ENCODE assay signal across 7 cellular contexts in the genomic region with DNA sequence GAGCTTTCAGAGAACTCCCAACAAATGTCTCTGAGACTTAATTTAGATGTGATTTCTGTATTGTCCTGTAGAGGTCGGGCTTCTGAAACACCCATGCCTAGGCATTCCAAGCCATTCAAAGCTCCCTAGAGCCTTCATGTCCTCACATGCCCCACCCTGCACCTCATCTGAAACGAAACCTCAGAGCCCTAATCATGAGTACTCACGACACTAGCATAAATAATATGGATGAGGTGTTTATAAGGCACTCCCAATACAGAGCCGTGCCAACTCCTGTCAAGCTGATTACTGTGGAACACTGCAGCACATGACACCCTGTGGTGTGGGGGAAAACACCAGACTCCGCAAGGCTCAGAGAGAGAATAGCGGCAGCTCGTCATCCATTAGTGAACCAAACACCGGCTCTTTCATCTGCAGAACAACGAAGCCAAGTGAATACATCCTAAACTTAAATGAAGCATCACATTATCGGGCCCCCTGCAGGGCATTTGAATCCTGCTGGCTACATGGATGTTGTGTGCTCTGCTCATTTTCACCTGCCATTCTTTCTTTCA.
DNase-seq lines count a peak whose midpoint lies in the region; ATAC-seq and TF ChIP-seq lines count a peak whose summit lies in the region.

No MANE protein-coding gene starts in this region.

- no peaks in the 10 kb centered on the region for H3K79me2 ChIP-seq in MM.1S (ENCODE audit: low read length)

- DNase-seq in GM06990 (ENCODE audit: extremely low read depth, insufficient read length), result no peak
- peak; percentile 22 for DNase-seq in MM.1S
- DNase-seq in SK-N-MC (ENCODE audit: low read depth, low spot score), result peak; percentile 37
- DNase-seq in fibroblast of peridontal ligament (ENCODE audit: extremely low read depth), result peak; percentile 36
- DNase-seq in occipital lobe (lab: John Stamatoyannopoulos, UW), result peak; percentile 12
- no peak for DNase-seq in NCI-H510A treated with DMSO at 0.1 percent for 48 hours (lab: John Stamatoyannopoulos, UW)

- H3K27me3 ChIP-seq in GM06990 (replicated peaks; ENCODE audit: control insufficient read depth, insufficient read depth, low read length) (no peaks in the 10 kb centered on the region), MM.1S (replicated peaks; ENCODE audit: insufficient read depth, low read length) (no peaks in the 10 kb centered on the region)

- H3F3A ChIP-seq in MM.1S (ENCODE audit: insufficient read depth, low read length), result no peaks in the 10 kb centered on the region

- peak; percentile 67 for ATAC-seq in GM21737 (IDR thresholded peaks at IDR 0.05; ENCODE audit: unreplicated experiment)

- no peaks in the 10 kb centered on the region for H3K9me2 ChIP-seq in MM.1S (replicated peaks; ENCODE audit: insufficient read depth, low read length)

- H4K20me1 ChIP-seq in MM.1S (ENCODE audit: insufficient read depth, low read length), result no peaks in the 10 kb centered on the region

- H3K36me3 ChIP-seq in GM06990 (ENCODE audit: control insufficient read depth, insufficient read depth, low read length), result no peaks in the 10 kb centered on the region
- H3K36me3 ChIP-seq in MM.1S (replicated peaks; ENCODE audit: insufficient read depth, low read length), result no peaks in the 10 kb centered on the region
- no peaks in the 10 kb centered on the region for H3K36me3 ChIP-seq in SK-N-MC (ENCODE audit: insufficient read depth, low read length)

- H3K4me2 ChIP-seq in MM.1S (ENCODE audit: low read depth, low read length), result no peak overlapping the region

- no peaks in the 10 kb centered on the region for H3K4me1 ChIP-seq in MM.1S (ENCODE audit: low read length)

- H3K27ac ChIP-seq in MM.1S (ENCODE audit: low read length), result no peak overlapping the region
- no peak overlapping the region for H3K27ac ChIP-seq in SK-N-MC

- H3K9me3 ChIP-seq in MM.1S (replicated peaks; ENCODE audit: insufficient read depth, low read length), result no peaks in the 10 kb centered on the region
- H3K9me3 ChIP-seq in SK-N-MC (ENCODE audit: low read depth, low read length), result no peaks in the 10 kb centered on the region

- no peak overlapping the region for H3K4me3 ChIP-seq in GM06990 (replicated peaks; ENCODE audit: low read depth, low read length)
- H3K4me3 ChIP-seq in MM.1S (ENCODE audit: low read length), result no peak overlapping the region
- peak overlapping the region; percentile 63 for H3K4me3 ChIP-seq in SK-N-MC

- TF ChIP-seq CTCF in GM06990 (IDR thresholded peaks at IDR 0.05; ENCODE audit: insufficient read depth, low read length, poor library complexity, severe bottlenecking), result peak; percentile 67
- TF ChIP-seq CTCF in MM.1S (IDR thresholded peaks at IDR 0.05; ENCODE audit: low read length), result peak; percentile 46

- H3K9ac ChIP-seq in MM.1S (ENCODE audit: low read length), result no peak overlapping the region
- H3K9ac ChIP-seq in SK-N-MC (ENCODE audit: insufficient read length), result no peak overlapping the region

- no peak overlapping the region for H2AFZ ChIP-seq in MM.1S (ENCODE audit: low read length)

Comparison
In these comparisons a context has a peak if more than half of its experiments do, and no peak if none do; other contexts are left out.
1. DNase-seq: peak in MM.1S (single experiment), SK-N-MC (single experiment), fibroblast of peridontal ligament (single experiment) and occipital lobe (single experiment); none in GM06990 (single experiment) and NCI-H510A treated with DMSO at 0.1 percent for 48 hours (single experiment).